ENCODE assay signal across 9 cellular contexts in genomic region chrX:24260827-24261550, GRCh38. TPM values are rescaled to one million over a fixed set of nuclear protein-coding genes. Genes with fewer than 3 reads are reported as not detected.
DNase-seq lines count a peak whose midpoint lies in the region; ATAC-seq, FAIRE-seq and TF ChIP-seq lines count a peak whose summit lies in the region.
"Had no signal": no experiment of that assay in that cellular context is flagged by ENCODE, and none has a peak within 500 bp of the region (broad histone marks: within the 10 kb centered on the region; RNA-seq: fewer than 3 reads in every experiment).

No MANE protein-coding gene starts in this region.

- H3K4me1 Mint-ChIP-seq in activated CD4-positive, alpha-beta memory T cell treated with anti-CD3 and anti-CD28 coated beads for 36 hours (ENCODE audit: low read depth) = peaks cover 12% of the 10 kb centered on the region

- H3K27me3 ChIP-seq in HepG2 (ENCODE audit: control insufficient read depth in 1 of 2, insufficient read depth in 2 of 2, low read length in 2 of 2) = no peaks in the 10 kb centered on the region
- no peaks in the 10 kb centered on the region for H3K27me3 ChIP-seq in PC-9 (ENCODE audit: insufficient read depth, low read depth)

- H3K27ac Mint-ChIP-seq in activated CD4-positive, alpha-beta memory T cell treated with anti-CD3 and anti-CD28 coated beads for 36 hours = peak overlapping the region; percentile 47

- peaks cover 12% of the 10 kb centered on the region; the same call in 1 of the 2 replicates for H3K4me1 ChIP-seq in HepG2 (ENCODE audit: insufficient read depth, low read length)
- H3K4me1 ChIP-seq in PC-9 (replicated peaks; ENCODE audit: insufficient read depth) = no peaks in the 10 kb centered on the region

- no peak for TF ChIP-seq RAD21 in HepG2 (CRISPR knock-in tag; IDR thresholded peaks at IDR 0.05)

- BruUV-seq in HepG2 (replicated peaks; lab: Mats Ljungman, UMichigan) = no TSS peak
- BruUV-seq in PC-9 (replicated peaks; lab: Mats Ljungman, UMichigan) = no TSS peak

- H3K79me2 ChIP-seq in HepG2 (ENCODE audit: insufficient read depth, low read length) = no peaks in the 10 kb centered on the region
- no peaks in the 10 kb centered on the region for H3K79me2 ChIP-seq in PC-9 (ENCODE audit: low read depth)

- in situ Hi-C loops in HepG2 (cut with HindIII; ENCODE audit: extremely low pct_ligation_motif_present, low pct_unique_long_range_greater_than_20kb) = no loop called here

- intact Hi-C loops in activated CD4-positive, alpha-beta memory T cell treated with anti-CD3 and anti-CD28 coated beads for 36 hours (cut with micrococcal nuclease) = no loop called here
- intact Hi-C loops in HepG2 (cut with micrococcal nuclease; ENCODE audit: unreplicated experiment) (no loop called here), PC-9 (cut with micrococcal nuclease; ENCODE audit: unreplicated experiment) (no loop called here)

- TF ChIP-seq EP300 in HepG2 (IDR thresholded peaks at IDR 0.05; ENCODE audit: low read depth in 2 of 2, low read length in 2 of 2) = no peak
- no peak for TF ChIP-seq EP300 in HepG2 (CRISPR knock-in tag; IDR thresholded peaks at IDR 0.05; ENCODE audit: borderline replicate concordance)

- TF ChIP-seq CTCF in HepG2 (CRISPR knock-in tag; IDR thresholded peaks at IDR 0.05) (no peak), PC-9 (conservative IDR thresholded peaks at IDR 0.05) (no peak)

- peak; percentile 53 for DNase-seq in stimulated activated CD4-positive, alpha-beta T cell treated with anti-CD3 and anti-CD28 coated beads, Interleukin-15, amount 100 ng/mL, for 24 hours
- DNase-seq in stimulated activated CD4-positive, alpha-beta T cell treated with anti-CD3 and anti-CD28 coated beads, Interleukin-12 subunit alpha, Interleukin-12 subunit beta, amount 100 ng/mL, for 4 hours = no peak
- peak; percentile 40 for DNase-seq in activated CD4-positive, alpha-beta memory T cell treated with anti-CD3 and anti-CD28 coated beads for 36 hours
- no peak for DNase-seq in HepG2 (ENCODE audit: low spot score)
- DNase-seq in PC-9 = no peak
- DNase-seq in SK-N-DZ (ENCODE audit: low spot score) = no peak
- DNase-seq in NCI-H774 (lab: John Stamatoyannopoulos, UW) = no peak
- DNase-seq in middle frontal gyrus (ENCODE audit: extremely low spot score, low spot score) = no peak

- peak overlapping the region; percentile 18; the same call in 1 of the 2 replicates for H3K4me2 ChIP-seq in HepG2 (ENCODE audit: low read depth, low read length)
- H3K4me2 ChIP-seq in PC-9 = no peak overlapping the region

- no peak overlapping the region for H3K4me3 Mint-ChIP-seq in activated CD4-positive, alpha-beta memory T cell treated with anti-CD3 and anti-CD28 coated beads for 36 hours

- H3F3A ChIP-seq in PC-9 (ENCODE audit: insufficient read depth, low read depth) = no peaks in the 10 kb centered on the region

- H2AFZ ChIP-seq in HepG2 (ENCODE audit: low read length) (no peak overlapping the region), PC-9 (no peak overlapping the region)

- no peak overlapping the region for H3K9ac ChIP-seq in HepG2 (ENCODE audit: insufficient read depth, low read depth, low read length)

- H3K27ac ChIP-seq in HepG2 (ENCODE audit: extremely low read length, insufficient read depth, low read length) = no peak overlapping the region
- no peak overlapping the region for H3K27ac ChIP-seq in PC-9

- H3K9me3 Mint-ChIP-seq in activated CD4-positive, alpha-beta memory T cell treated with anti-CD3 and anti-CD28 coated beads for 36 hours = no peaks in the 10 kb centered on the region

- POLR2A ChIA-PET in activated CD4-positive, alpha-beta memory T cell treated with anti-CD3 and anti-CD28 coated beads for 36 hours (lab: Charles Lee) = no interaction called here
- POLR2A ChIA-PET in HepG2 (lab: Yijun Ruan, JAX) (no interaction called here), PC-9 (lab: Charles Lee; ENCODE audit: unreplicated experiment) (no interaction called here)

- H3K9me3 ChIP-seq in HepG2 (ENCODE audit: low read length) (no peaks in the 10 kb centered on the region), PC-9 (ENCODE audit: insufficient read depth, low read depth) (no peaks in the 10 kb centered on the region)

- TF ChIP-seq POLR2A in HepG2 (IDR thresholded peaks at IDR 0.05; ENCODE audit: insufficient read depth in 1 of 2, low read depth in 2 of 2, low read length in 2 of 2) = no peak

- CTCF ChIA-PET in activated CD4-positive, alpha-beta memory T cell treated with anti-CD3 and anti-CD28 coated beads for 36 hours (lab: Charles Lee) = interaction anchor here (1.3 to 2.6 kb wide), 4 partner anchors 9 to 237 kb away, joined by 3 to 18 read pairs (median 5); no protein-coding TSS in a partner anchor
- CTCF ChIA-PET in HepG2 (lab: Yijun Ruan, JAX; ENCODE audit: low intra/inter-chr PET ratio, low total read pairs) (no interaction called here), PC-9 (lab: Charles Lee) (no interaction called here)

- no peaks in the 10 kb centered on the region for H3K36me3 Mint-ChIP-seq in activated CD4-positive, alpha-beta memory T cell treated with anti-CD3 and anti-CD28 coated beads for 36 hours

- no peak overlapping the region for H3K4me3 ChIP-seq in HepG2 (replicated peaks in 1 of 3; ENCODE audit: insufficient read depth in 1 of 3, low read depth in 2 of 3, low read length in 3 of 3)
- no peak overlapping the region for H3K4me3 ChIP-seq in PC-9

- H3K36me3 ChIP-seq in HepG2 (replicated peaks in 1 of 2; ENCODE audit: control insufficient read depth in 1 of 2, insufficient read depth in 2 of 2, low read length in 2 of 2) (no peaks in the 10 kb centered on the region), PC-9 (ENCODE audit: low read depth) (no peaks in the 10 kb centered on the region)

- no peaks in the 10 kb centered on the region for H3K9me2 ChIP-seq in PC-9 (ENCODE audit: insufficient read depth)

- 34% methylated on average over 10 of the region's 10 CpGs for WGBS in HepG2 (ENCODE audit: low lambda C conversion rate)

- FAIRE-seq in HepG2 (lab: Jason Lieb, UNC) = peak; percentile 48

- H3K27me3 Mint-ChIP-seq in activated CD4-positive, alpha-beta memory T cell treated with anti-CD3 and anti-CD28 coated beads for 36 hours = no peaks in the 10 kb centered on the region

- ATAC-seq in HepG2 = no peak

- H4K20me1 ChIP-seq in HepG2 (ENCODE audit: insufficient read depth, low read length) (no peaks in the 10 kb centered on the region), PC-9 (ENCODE audit: insufficient read depth) (no peaks in the 10 kb centered on the region)

TF ChIP-seq in HepG2, 621 proteins besides CTCF, POLR2A, EP300 and RAD21:
- 0 out of 2 replicates have a peak, but pooled peaks have one; percentile 24 for TF ChIP-seq HNF4A (CRISPR knock-in tag; IDR thresholded peaks at IDR 0.05)
- no peak for TF ChIP-seq ATF4 (CRISPR knock-in tag; IDR thresholded peaks at IDR 0.05)
TF ChIP-seq in HepG2: peak in this region for 1.

RNA-seq across cellular contexts. Expression of gene SUPT20HL2, which starts 52.9 kb away (rescaled TPM):
- not detected for total RNA-seq in activated CD4-positive, alpha-beta memory T cell treated with anti-CD3 and anti-CD28 coated beads for 36 hours
- total RNA-seq in HepG2 (2016; rRNA removed; fragmentation: Illumina TruSeq; extraction: Trizol) (not detected in 2 replicates), PC-9 (2021) (not detected in 2 replicates)
- not detected in 2 replicates for total RNA-seq in HepG2 (2016; cell fraction: cytosol; rRNA removed; fragmentation: Illumina TruSeq; extraction: Trizol; ENCODE audit: low read depth)
- total RNA-seq in HepG2 (2016; cell fraction: insoluble cytoplasmic fraction; rRNA removed; fragmentation: Illumina TruSeq; extraction: Trizol) = not detected in 2 replicates
- total RNA-seq in HepG2 (2016; cell fraction: membrane; rRNA removed; fragmentation: Illumina TruSeq; extraction: Trizol) = not detected in 2 replicates
- not detected in 2 replicates for total RNA-seq in HepG2 (2016; cell fraction: nucleus; rRNA removed; fragmentation: Illumina TruSeq; extraction: Trizol)
- polyA plus RNA-seq in HepG2 (2011; rRNA removed) = not detected in 2 replicates
- polyA plus RNA-seq in HepG2 (2011; cell fraction: cytosol; rRNA removed) = not detected in 2 replicates
- not detected in 2 replicates for polyA plus RNA-seq in HepG2 (2011; cell fraction: nucleus; rRNA removed)
- polyA plus RNA-seq in HepG2 (2012) = not detected in 2 replicates
- polyA plus RNA-seq in HepG2 (2016; cell fraction: cytosol; fragmentation: Illumina TruSeq; extraction: Trizol; ENCODE audit: low read depth) = not detected in 2 replicates
- polyA plus RNA-seq in HepG2 (2016; cell fraction: insoluble cytoplasmic fraction; fragmentation: Illumina TruSeq; extraction: Trizol; ENCODE audit: low read depth) = not detected in 2 replicates
- polyA plus RNA-seq in HepG2 (2016; cell fraction: membrane; fragmentation: Illumina TruSeq; extraction: Trizol; ENCODE audit: low read depth) = not detected in 2 replicates
- not detected in 2 replicates for polyA plus RNA-seq in HepG2 (2016; cell fraction: nucleus; fragmentation: Illumina TruSeq; extraction: Trizol; ENCODE audit: insufficient read depth, low read depth)
- polyA minus RNA-seq in HepG2 (2011; rRNA and poly(A)+ RNA removed; ENCODE audit: low replicate concordance) = not detected in 2 replicates
- not detected in 2 replicates for polyA minus RNA-seq in HepG2 (2011; cell fraction: cytosol; rRNA and poly(A)+ RNA removed)
- not detected in 2 replicates for polyA minus RNA-seq in HepG2 (2011; cell fraction: nucleus; rRNA and poly(A)+ RNA removed)
- polyA plus RNA-seq in SK-N-DZ (2014; cell fraction: cytosol; rRNA removed) = 0.37 TPM in 1 of 2 replicates, not detected in the other
- not detected in 2 replicates for polyA plus RNA-seq in SK-N-DZ (2014; cell fraction: nucleus; rRNA removed)
- polyA plus RNA-seq: esophagus had no signal

Comparison
In these comparisons a context has a peak if more than half of its experiments do, and no peak if none do; other contexts are left out.
1. DNase-seq: peak in stimulated activated CD4-positive, alpha-beta T cell treated with anti-CD3 and anti-CD28 coated beads, Interleukin-15, amount 100 ng/mL, for 24 hours (single experiment) and activated CD4-positive, alpha-beta memory T cell treated with anti-CD3 and anti-CD28 coated beads for 36 hours (single experiment); none in stimulated activated CD4-positive, alpha-beta T cell treated with anti-CD3 and anti-CD28 coated beads, Interleukin-12 subunit alpha, Interleukin-12 subunit beta, amount 100 ng/mL, for 4 hours (single experiment), HepG2 (single experiment), PC-9 (0 of 2), SK-N-DZ (single experiment), NCI-H774 (single experiment) and middle frontal gyrus (single experiment).